In genomic region chr9:41273549-41274267, GRCh38 we compare ENCODE assay signal across 7 cellular contexts.
DNase-seq lines count a peak whose midpoint lies in the region; ATAC-seq and TF ChIP-seq lines count a peak whose summit lies in the region.
"Not testable (repeated sequence)": the region's sequence is repeated elsewhere in the genome, so short reads cannot be mapped to it uniquely, and the experiment has no call there.

No MANE protein-coding gene starts in this region.

- TF ChIP-seq CTCF in right lobe of liver (IDR thresholded peaks at IDR 0.05), result not testable (repeated sequence)

- 15% methylated on average over 17 of the region's 59 CpGs for WGBS in right lobe of liver (ENCODE audit: insufficient coverage, low coverage, low lambda C conversion rate, missing lambda C conversion rate)

- ATAC-seq in GM18868 (IDR thresholded peaks at IDR 0.05; ENCODE audit: unreplicated experiment) (peak; percentile 100), HG02840 (IDR thresholded peaks at IDR 0.05; ENCODE audit: low FRiP score, unreplicated experiment) (peak; percentile 100), right lobe of liver (peak; percentile 88 to 99 (median 96))

- not testable (repeated sequence) for H3K27me3 ChIP-seq in effector memory CD4-positive, alpha-beta T cell (replicated peaks; ENCODE audit: control insufficient read depth, insufficient read depth, low read length, poor library complexity, severe bottlenecking); right lobe of liver

- DNase-seq in NCI-H226 (peak; percentile 51), activated T-cell treated with anti-CD3 and anti-CD28 coated beads for 24 hours (ENCODE audit: low read depth) (peak; percentile 81), right lobe of liver (peak in 2 of 3 donors; percentile 60 to 72)
- peak; percentile 12 to 62 (median 20) for DNase-seq in effector memory CD4-positive, alpha-beta T cell
- DNase-seq in stimulated activated CD4-positive, alpha-beta T cell treated with anti-CD3 and anti-CD28 coated beads, Interleukin-15, amount 100 ng/mL, for 1 hour (ENCODE audit: low read depth in 1 of 2, low spot score in 1 of 2), result peak; percentile 45 to 64

- TF ChIP-seq POLR2A in right lobe of liver (IDR thresholded peaks at IDR 0.05), result not testable (repeated sequence)

- H3K4me1 ChIP-seq in effector memory CD4-positive, alpha-beta T cell (ENCODE audit: control insufficient read depth, insufficient read depth, low read length, poor library complexity, severe bottlenecking); right lobe of liver: not testable (repeated sequence)

- intact Hi-C loops in right lobe of liver (cut with DNase I), result not testable (repeated sequence)

- H3K27ac ChIP-seq in effector memory CD4-positive, alpha-beta T cell (ENCODE audit: insufficient read depth, low read length, poor library complexity, severe bottlenecking); right lobe of liver: not testable (repeated sequence)

- H3K9me3 ChIP-seq in effector memory CD4-positive, alpha-beta T cell (ENCODE audit: control insufficient read depth, low read length); right lobe of liver: not testable (repeated sequence)

- peak overlapping the region; percentile 39 for H3K4me3 ChIP-seq in effector memory CD4-positive, alpha-beta T cell (ENCODE audit: insufficient read depth, low read depth, low read length, poor library complexity, severe bottlenecking)
- peak overlapping the region; percentile 9 to 42 (median 27) for H3K4me3 ChIP-seq in right lobe of liver

- not testable (repeated sequence) for H3K36me3 ChIP-seq in effector memory CD4-positive, alpha-beta T cell (ENCODE audit: control insufficient read depth, insufficient read depth, low read length); right lobe of liver

Comparison
In these comparisons a context has a peak if more than half of its experiments do, and no peak if none do; other contexts are left out.
1. DNase-seq: peak in every context shown above with its lines; median percentile 81 in activated T-cell treated with anti-CD3 and anti-CD28 coated beads for 24 hours; 66 in right lobe of liver; 54 in stimulated activated CD4-positive, alpha-beta T cell treated with anti-CD3 and anti-CD28 coated beads, Interleukin-15, amount 100 ng/mL, for 1 hour; 51 in NCI-H226; 20 in effector memory CD4-positive, alpha-beta T cell.